In the genomic region with DNA sequence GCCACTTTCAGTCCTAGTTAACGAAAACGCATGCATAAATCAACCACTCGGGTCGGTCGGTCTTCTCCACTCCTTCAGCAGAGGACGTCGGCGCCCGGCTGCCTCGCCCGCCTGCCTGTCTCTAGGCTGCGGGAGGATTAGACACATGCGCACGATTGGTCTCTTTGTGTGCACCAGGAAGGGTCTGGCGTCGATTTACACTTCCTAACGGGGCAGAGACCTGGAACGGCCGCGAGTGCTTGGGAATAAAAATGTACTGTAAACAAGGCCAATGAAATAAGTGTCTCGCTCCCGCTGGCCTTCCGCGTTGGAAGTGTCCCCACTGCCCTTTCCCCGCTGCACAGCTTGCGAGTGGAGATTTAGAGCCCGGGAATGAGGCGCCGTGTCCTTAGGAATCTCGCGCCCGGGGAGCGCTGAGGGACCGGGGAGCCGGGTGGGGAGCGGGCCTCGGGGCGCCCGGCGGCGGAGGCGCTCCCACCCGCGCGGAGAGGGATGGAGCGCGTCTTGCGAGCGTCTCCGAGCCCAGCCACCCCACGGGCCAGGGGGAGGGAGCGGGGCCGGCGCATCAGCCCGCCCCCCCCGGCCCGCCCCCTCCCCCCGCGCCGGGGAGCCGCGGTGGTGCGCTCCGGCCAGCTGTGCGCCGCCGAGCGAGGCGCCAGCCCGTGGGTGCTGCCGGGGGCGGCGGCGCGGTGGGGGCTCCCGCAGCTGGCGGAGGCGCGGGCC, we compare ENCODE assay signal across 8 cellular contexts. TPM values are rescaled to one million over a fixed set of nuclear protein-coding genes. Genes with fewer than 3 reads are reported as not detected.
DNase-seq lines count a peak whose midpoint lies in the region; ATAC-seq and TF ChIP-seq lines count a peak whose summit lies in the region.

Gene DOK6, plus strand, starts transcription at position 636 of the 723 bp plus-strand sequence.

- H3K27ac ChIP-seq in ACC112 (ENCODE audit: low read depth, low read length) = no peak within 1 kb of the TSS
- peak within 1 kb of the TSS in 1 of 4 donors; percentile 54 for H3K27ac ChIP-seq in Peyer's patch

- H3K4me1 Mint-ChIP-seq in HFFc6 (ENCODE audit: low read depth) = peaks cover 7% of the 10 kb centered on the region; the same call in 1 of the 2 replicates
- H3K4me1 Mint-ChIP-seq in stimulated activated naive CD8-positive, alpha-beta T cell treated with anti-CD3 and anti-CD28 coated beads, Interleukin-15, Interleukin-2, amounts not matched to agents 100 ng/mL and 50 ng/mL, for 24 hours (ENCODE audit: low read depth) = peaks cover 12% of the 10 kb centered on the region

- H3K79me2 ChIP-seq in ACC112 (ENCODE audit: control insufficient read depth, insufficient read depth, low read length, unreplicated experiment) = no peaks in the 10 kb centered on the region

- H2AFZ ChIP-seq in ACC112 (ENCODE audit: low read length, unreplicated experiment) = peak within 1 kb of the TSS; percentile 90

- no peaks in the 10 kb centered on the region for H3K36me3 Mint-ChIP-seq in HFFc6 (ENCODE audit: low read depth)
- H3K36me3 Mint-ChIP-seq in stimulated activated naive CD8-positive, alpha-beta T cell treated with anti-CD3 and anti-CD28 coated beads, Interleukin-15, Interleukin-2, amounts not matched to agents 100 ng/mL and 50 ng/mL, for 24 hours (ENCODE audit: low read depth) = no peaks in the 10 kb centered on the region

- H3K9me3 Mint-ChIP-seq in HFFc6 = no peaks in the 10 kb centered on the region; the same call in 1 of the 2 replicates
- H3K9me3 Mint-ChIP-seq in stimulated activated naive CD8-positive, alpha-beta T cell treated with anti-CD3 and anti-CD28 coated beads, Interleukin-15, Interleukin-2, amounts not matched to agents 100 ng/mL and 50 ng/mL, for 24 hours = no peaks in the 10 kb centered on the region

- peak within 1 kb of the TSS; percentile 76 for H3K4me3 Mint-ChIP-seq in HFFc6
- H3K4me3 Mint-ChIP-seq in stimulated activated naive CD8-positive, alpha-beta T cell treated with anti-CD3 and anti-CD28 coated beads, Interleukin-15, Interleukin-2, amounts not matched to agents 100 ng/mL and 50 ng/mL, for 24 hours = peak within 1 kb of the TSS; percentile 56

- no peak for TF ChIP-seq CTCF in HFFc6 (IDR thresholded peaks at IDR 0.05)
- no peak for TF ChIP-seq CTCF in Peyer's patch (IDR thresholded peaks at IDR 0.05)

- H3K4me3 ChIP-seq in ACC112 (ENCODE audit: low read depth, low read length) (peak within 1 kb of the TSS; percentile 89), Peyer's patch (peak within 1 kb of the TSS; percentile 19 to 53 (median 34))

- H3K27me3 Mint-ChIP-seq in HFFc6 (ENCODE audit: insufficient read depth) = peaks cover 18% of the 10 kb centered on the region
- H3K27me3 Mint-ChIP-seq in stimulated activated naive CD8-positive, alpha-beta T cell treated with anti-CD3 and anti-CD28 coated beads, Interleukin-15, Interleukin-2, amounts not matched to agents 100 ng/mL and 50 ng/mL, for 24 hours = peaks cover 62% of the 10 kb centered on the region

- intact Hi-C loops in left colon (cut with DNase I, micrococcal nuclease) = no loop called here

- H3K27ac Mint-ChIP-seq in HFFc6 = no peak within 1 kb of the TSS
- no peak within 1 kb of the TSS for H3K27ac Mint-ChIP-seq in stimulated activated naive CD8-positive, alpha-beta T cell treated with anti-CD3 and anti-CD28 coated beads, Interleukin-15, Interleukin-2, amounts not matched to agents 100 ng/mL and 50 ng/mL, for 24 hours

- peaks cover 17% of the 10 kb centered on the region for H3K27me3 ChIP-seq in ACC112 (ENCODE audit: insufficient read depth, low read length)
- peaks cover 0 to 15% of the 10 kb centered on the region in 2 donors for H3K27me3 ChIP-seq in Peyer's patch

- H3K4me1 ChIP-seq in ACC112 (ENCODE audit: control insufficient read depth, insufficient read depth, low read length, unreplicated experiment) (no peaks in the 10 kb centered on the region), Peyer's patch (peaks cover 0 to 7% (median 0%) of the 10 kb centered on the region in 4 donors)

- TF ChIP-seq POLR2A in Peyer's patch (IDR thresholded peaks at IDR 0.05) = no peak

- ATAC-seq in left colon = peak; percentile 29
- ATAC-seq in HG03521 (IDR thresholded peaks at IDR 0.05; ENCODE audit: unreplicated experiment) = no peak
- no peak for ATAC-seq in HG03280 (IDR thresholded peaks at IDR 0.05; ENCODE audit: unreplicated experiment)

- no peak for DNase-seq in HFFc6
- no peak for DNase-seq in Peyer's patch
- DNase-seq in dermis blood vessel endothelial cell = peak; percentile 40
- peak in 1 of 2 donors; percentile 11 for DNase-seq in left colon

- no peaks in the 10 kb centered on the region for H3K9me3 ChIP-seq in Peyer's patch

- H3K36me3 ChIP-seq in ACC112 (ENCODE audit: insufficient read depth, low read length) = no peaks in the 10 kb centered on the region
- H3K36me3 ChIP-seq in Peyer's patch = no peaks in the 10 kb centered on the region

RNA-seq across cellular contexts. Expression of gene DOK6, which starts in this region (rescaled TPM):
- not detected for total RNA-seq in HFFc6 (2021; fragmentation: NEBNext Ultra II Directional; extraction: Animal tissue kit (Norgen Biotek cat#: 25700))
- total RNA-seq in Peyer's patch (1 to 10 TPM in 1 of 4 donors, under 1 TPM in 3; 0.13 to 5.2 (median 0.50) TPM), dermis blood vessel endothelial cell (under 0.01 and 1.0 TPM in 2 replicates), left colon (under 1 TPM; 0.45 to 0.46 TPM)

Comparison
In these comparisons a context has a peak if more than half of its experiments do, and no peak if none do; other contexts are left out.
1. Peak in ATAC-seq in left colon; RNA of the gene not detected or under 1 TPM.